1 cellular context compared by ENCODE assay signal in the genomic region with DNA sequence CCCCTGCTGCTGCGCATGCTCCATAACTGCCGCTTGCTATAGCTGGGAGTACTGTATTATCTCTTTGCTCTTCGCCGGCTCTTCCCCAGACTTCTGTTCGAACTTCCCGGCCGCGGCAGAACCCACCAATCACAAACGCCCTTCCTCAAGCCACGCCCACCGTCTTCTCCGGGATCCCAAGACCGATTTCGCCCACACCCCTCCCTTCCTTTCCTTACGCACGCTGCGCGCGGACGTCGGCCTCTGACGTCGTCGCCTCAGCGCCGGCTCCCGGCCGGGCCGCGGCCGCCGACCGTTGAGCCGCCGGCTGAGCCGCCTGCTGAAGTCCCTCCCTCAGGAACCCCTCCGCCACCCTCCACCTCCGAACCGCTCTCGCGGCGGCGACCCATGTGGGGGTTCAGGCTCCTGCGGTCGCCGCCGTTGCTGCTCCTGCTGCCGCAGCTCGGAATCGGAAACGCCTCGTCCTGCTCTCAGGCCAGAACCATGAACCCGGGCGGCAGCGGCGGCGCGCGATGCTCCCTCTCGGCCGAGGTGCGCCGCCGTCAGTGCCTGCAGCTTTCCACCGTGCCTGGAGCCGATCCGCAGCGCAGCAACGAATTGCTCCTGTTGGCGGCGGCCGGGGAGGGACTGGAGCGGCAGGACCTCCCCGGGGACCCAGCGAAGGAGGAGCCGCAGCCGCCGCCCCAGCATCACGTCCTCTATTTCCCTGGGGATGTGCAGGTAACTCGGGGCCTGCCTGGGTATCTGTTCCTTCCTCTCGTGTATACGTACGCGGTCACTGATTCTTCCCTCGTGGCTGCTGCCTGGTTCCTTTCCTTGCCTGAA.
TF ChIP-seq lines count a peak whose summit lies in the region.

Gene C2orf69, plus strand, starts transcription at position 242 of the 825 bp plus-strand sequence. Its CDS starts 146 bp downstream, at position 388.

TF ChIP-seq in H1, 55 proteins besides CTCF, POLR2A, EP300 and RAD21 (continued from another document):
- TF ChIP-seq SIRT6 (IDR thresholded peaks at IDR 0.05; ENCODE audit: low read length), result no peak
- no peak for TF ChIP-seq CHD7 (IDR thresholded peaks at IDR 0.05; ENCODE audit: insufficient replicate concordance, low read length)
- TF ChIP-seq EGR1 (IDR thresholded peaks at IDR 0.05; ENCODE audit: borderline replicate concordance, low read depth, low read length), result no peak
- TF ChIP-seq POU5F1 (IDR thresholded peaks at IDR 0.05; ENCODE audit: low read depth, low read length), result no peak
- TF ChIP-seq RXRA (IDR thresholded peaks at IDR 0.05; ENCODE audit: insufficient read depth, low read depth, low read length), result no peak
- TF ChIP-seq NANOG (IDR thresholded peaks at IDR 0.05; ENCODE audit: insufficient read depth, low read depth, low read length, poor library complexity, severe bottlenecking), result no peak
- TF ChIP-seq YY1 (IDR thresholded peaks at IDR 0.05; ENCODE audit: low read depth, low read length), result no peak
- peak; percentile 30; the same call in 1 of the 2 replicates for TF ChIP-seq CHD2 (IDR thresholded peaks at IDR 0.05; ENCODE audit: low read length)
- no peak for TF ChIP-seq HDAC6 (IDR thresholded peaks at IDR 0.05; ENCODE audit: low read depth, low read length)
- TF ChIP-seq SRF (IDR thresholded peaks at IDR 0.05; ENCODE audit: low read depth, low read length), result peak; percentile 55
- TF ChIP-seq, protein P1, sequence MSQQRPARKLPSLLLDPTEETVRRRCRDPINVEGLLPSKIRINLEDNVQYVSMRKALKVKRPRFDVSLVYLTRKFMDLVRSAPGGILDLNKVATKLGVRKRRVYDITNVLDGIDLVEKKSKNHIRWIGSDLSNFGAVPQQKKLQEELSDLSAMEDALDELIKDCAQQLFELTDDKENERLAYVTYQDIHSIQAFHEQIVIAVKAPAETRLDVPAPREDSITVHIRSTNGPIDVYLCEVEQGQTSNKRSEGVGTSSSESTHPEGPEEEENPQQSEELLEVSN (IDR thresholded peaks at IDR 0.05), result 0 out of 2 replicates have a peak, but pooled peaks have one; percentile 47
- no peak for TF ChIP-seq SP2 (IDR thresholded peaks at IDR 0.05; ENCODE audit: low read length)
- peak; percentile 56 for TF ChIP-seq NRF1 (IDR thresholded peaks at IDR 0.05; ENCODE audit: low read depth, low read length)
- peak; percentile 73 for TF ChIP-seq POLR2AphosphoS5 (IDR thresholded peaks at IDR 0.05; ENCODE audit: low read depth, low read length)
- no peak for TF ChIP-seq JUN (IDR thresholded peaks at IDR 0.05; ENCODE audit: low read depth, low read length)
- no peak for TF ChIP-seq TEAD4 (IDR thresholded peaks at IDR 0.05; ENCODE audit: low read depth, low read length)
- peak; percentile 37 for TF ChIP-seq KDM4A (IDR thresholded peaks at IDR 0.05; ENCODE audit: low read depth, low read length, severe bottlenecking)
- TF ChIP-seq RBBP5 (IDR thresholded peaks at IDR 0.05; ENCODE audit: borderline replicate concordance, low read depth, low read length), result peak; percentile 97
- 0 out of 4 replicates have a peak, but pooled peaks of 1 of the 2 experiments have one; percentile 35 for TF ChIP-seq SIN3A (conservative IDR thresholded peaks at IDR 0.05 in 1 of 2, IDR thresholded peaks at IDR 0.05 in 1 of 2; ENCODE audit: low read depth in 1 of 2, low read length in 2 of 2)
- TF ChIP-seq, protein P2, sequence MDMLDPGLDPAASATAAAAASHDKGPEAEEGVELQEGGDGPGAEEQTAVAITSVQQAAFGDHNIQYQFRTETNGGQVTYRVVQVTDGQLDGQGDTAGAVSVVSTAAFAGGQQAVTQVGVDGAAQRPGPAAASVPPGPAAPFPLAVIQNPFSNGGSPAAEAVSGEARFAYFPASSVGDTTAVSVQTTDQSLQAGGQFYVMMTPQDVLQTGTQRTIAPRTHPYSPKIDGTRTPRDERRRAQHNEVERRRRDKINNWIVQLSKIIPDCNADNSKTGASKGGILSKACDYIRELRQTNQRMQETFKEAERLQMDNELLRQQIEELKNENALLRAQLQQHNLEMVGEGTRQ (IDR thresholded peaks at IDR 0.05; ENCODE audit: low read length), result no peak
- TF ChIP-seq ASH2L (IDR thresholded peaks at IDR 0.05; ENCODE audit: low read length), result peak; percentile 99
- peak; percentile 52; the same call in 1 of the 2 replicates for TF ChIP-seq SP1 (IDR thresholded peaks at IDR 0.05; ENCODE audit: low read depth, low read length)
- TF ChIP-seq, protein P3, sequence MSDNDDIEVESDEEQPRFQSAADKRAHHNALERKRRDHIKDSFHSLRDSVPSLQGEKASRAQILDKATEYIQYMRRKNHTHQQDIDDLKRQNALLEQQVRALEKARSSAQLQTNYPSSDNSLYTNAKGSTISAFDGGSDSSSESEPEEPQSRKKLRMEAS (IDR thresholded peaks at IDR 0.05), result peak; percentile 4; the same call in 1 of the 2 replicates
